Comparison of ENCODE assay signal across 11 cellular contexts in genomic region chr16:15493416-15494181, GRCh38. TPM values are rescaled to one million over a fixed set of nuclear protein-coding genes. Genes with fewer than 3 reads are reported as not detected.
DNase-seq lines count a peak whose midpoint lies in the region; ATAC-seq and TF ChIP-seq lines count a peak whose summit lies in the region.
"Had no signal": no experiment of that assay in that cellular context is flagged by ENCODE, and none has a peak within 500 bp of the region (broad histone marks: within the 10 kb centered on the region; RNA-seq: fewer than 3 reads in every experiment).

No MANE protein-coding gene starts in this region.

- H3K4me3 Mint-ChIP-seq in CD14-positive monocyte = no peak overlapping the region
- H3K4me3 Mint-ChIP-seq: activated T-cell treated with anti-CD3 and anti-CD28 coated beads, Interleukin-2, amount 50 U/mL, for 4 hours had no signal

- no peak overlapping the region for H4K91ac ChIP-seq in mesenchymal stem cell (ENCODE audit: low read length)

- peak overlapping the region in 1 of 2 experiments; percentile 17 for H3K4ac ChIP-seq in mesenchymal stem cell (ENCODE audit: low read depth in 1 of 2, low read length in 2 of 2)

- H3K9ac ChIP-seq in mesenchymal stem cell (ENCODE audit: low read length) = peak overlapping the region; percentile 72

- H3K23ac ChIP-seq in mesenchymal stem cell (ENCODE audit: low read length in 2 of 2) = peak overlapping the region in 1 of 2 experiments; percentile 66

- H3K27me3 Mint-ChIP-seq in CD14-positive monocyte (ENCODE audit: low read depth in 3 of 3) = peaks cover 8 to 9% (median 9%) of the 10 kb centered on the region in 3 donors

- DNase-seq in AG09319 (ENCODE audit: extremely low read depth, low read depth) = peak; percentile 94
- peak; percentile 76 for DNase-seq in MG63
- peak; percentile 81 for DNase-seq in mesenchymal stem cell
- no peak for DNase-seq in NOMO-1 treated with dmso at 0.1 percent for 144 hours (lab: John Stamatoyannopoulos, UW; ENCODE audit: unreplicated experiment)
- DNase-seq in CD14-positive monocyte (ENCODE audit: low spot score) = no peak
- no peak for DNase-seq in NCI-H526 (lab: John Stamatoyannopoulos, UW)
- DNase-seq: activated T-cell treated with anti-CD3 and anti-CD28 coated beads, Interleukin-2, amount 50 U/mL, for 4 hours; foreskin melanocyte had no signal

- peaks cover 36% of the 10 kb centered on the region for H3K79me1 ChIP-seq in mesenchymal stem cell (replicated peaks; ENCODE audit: low read length, poor library complexity, severe bottlenecking)

- 37% methylated on average over 10 of the region's 10 CpGs for WGBS in mesenchymal stem cell

- H3K9me3 ChIP-seq in MG63 (peaks cover 2% of the 10 kb centered on the region; the same call in 1 of the 2 replicates), mesenchymal stem cell (ENCODE audit: control insufficient read depth, low read length) (no peaks in the 10 kb centered on the region)

- H3K27ac ChIP-seq in angular gyrus (ENCODE audit: low read depth, low read length) (peak overlapping the region; percentile 18), mesenchymal stem cell (ENCODE audit: low read length, poor library complexity, severe bottlenecking) (peak overlapping the region; percentile 24)

- peaks cover 0 to 4% (median 0%) of the 10 kb centered on the region in 7 donors for H3K9me3 Mint-ChIP-seq in CD14-positive monocyte
- H3K9me3 Mint-ChIP-seq: activated T-cell treated with anti-CD3 and anti-CD28 coated beads, Interleukin-2, amount 50 U/mL, for 4 hours had no signal

- peaks cover 18% of the 10 kb centered on the region for H3K4me1 Mint-ChIP-seq in CD14-positive monocyte

- H2AK5ac ChIP-seq in mesenchymal stem cell (ENCODE audit: low read length, severe bottlenecking) = no peak overlapping the region

- no peak overlapping the region for H3K4me2 ChIP-seq in mesenchymal stem cell (ENCODE audit: low read length, poor library complexity, severe bottlenecking)

- peak overlapping the region in 1 of 7 donors; percentile 6 for H3K27ac Mint-ChIP-seq in CD14-positive monocyte

- no peak overlapping the region for H2BK120ac ChIP-seq in mesenchymal stem cell (ENCODE audit: low read depth, low read length)

- H3K18ac ChIP-seq in mesenchymal stem cell (ENCODE audit: low read depth in 1 of 2, low read length in 2 of 2) = peak overlapping the region in 1 of 2 experiments; percentile 90

- H3K27me3 ChIP-seq in MG63 (no peaks in the 10 kb centered on the region), mesenchymal stem cell (ENCODE audit: control insufficient read depth in 1 of 2, insufficient read depth in 1 of 2, low read length in 2 of 2) (no peaks in the 10 kb centered on the region)

- no peak overlapping the region for H2AFZ ChIP-seq in mesenchymal stem cell (ENCODE audit: low read depth, low read length)

- ATAC-seq in GM21529 (IDR thresholded peaks at IDR 0.05; ENCODE audit: unreplicated experiment) = no peak
- ATAC-seq: K562 had no signal

- no peaks in the 10 kb centered on the region for H3K36me3 Mint-ChIP-seq in CD14-positive monocyte

- intact Hi-C loops in CD14-positive monocyte (cut with micrococcal nuclease) = no loop called here

- TF ChIP-seq CTCF in AG09319 (IDR thresholded peaks at IDR 0.05; ENCODE audit: low read depth, low read length) = no peak
- no peak for TF ChIP-seq CTCF in CD14-positive monocyte (IDR thresholded peaks at IDR 0.05)

- H4K8ac ChIP-seq in mesenchymal stem cell (ENCODE audit: low read length) = no peak overlapping the region

- no peak overlapping the region for H2BK15ac ChIP-seq in mesenchymal stem cell (ENCODE audit: low read depth, poor library complexity, severe bottlenecking)

- H3K36me3 ChIP-seq in MG63 = peaks cover 4% of the 10 kb centered on the region; the same call in 1 of the 2 replicates
- peaks cover 0 to 27% of the 10 kb centered on the region in 2 experiments for H3K36me3 ChIP-seq in mesenchymal stem cell (ENCODE audit: control insufficient read depth in 1 of 2, insufficient read depth in 2 of 2, low read depth in 1 of 2, low read length in 2 of 2)

- H2BK5ac ChIP-seq in mesenchymal stem cell (ENCODE audit: low read depth, low read length, poor library complexity, severe bottlenecking) = no peak overlapping the region

- H3K14ac ChIP-seq in mesenchymal stem cell (ENCODE audit: low read length in 2 of 2) = peak overlapping the region in 1 of 2 experiments; percentile 39

- no peak overlapping the region for H2BK12ac ChIP-seq in mesenchymal stem cell (ENCODE audit: low read length in 2 of 2)

- H3K4me3 ChIP-seq in MG63 = no peak overlapping the region
- H3K4me3 ChIP-seq in mesenchymal stem cell (ENCODE audit: insufficient read depth in 1 of 2, low read depth in 1 of 2, low read length in 2 of 2) = peak overlapping the region in 1 of 2 experiments; percentile 47
- H3K4me3 ChIP-seq: K562 had no signal

- H3K4me1 ChIP-seq in mesenchymal stem cell (ENCODE audit: control insufficient read depth, insufficient read depth, low read depth, low read length) = peaks cover 9% of the 10 kb centered on the region

RNA-seq across cellular contexts. Expression of gene BMERB1, which starts 59.2 kb away (rescaled TPM):
- 8.3 and 16.9 TPM in 2 replicates for total RNA-seq in MG63 (2014; rRNA removed; shearing (Covaris generic); ENCODE audit: low replicate concordance)
- polyA plus RNA-seq in mesenchymal stem cell (2013, experiment 1 of 2) = 34.5 TPM
- 34.0 TPM for polyA plus RNA-seq in mesenchymal stem cell (2013, experiment 2 of 2)
- polyA plus RNA-seq in CD14-positive monocyte = under 1 TPM; 0.11 TPM

Comparison
In these comparisons a context has a peak if more than half of its experiments do, and no peak if none do; other contexts are left out.
1. DNase-seq: peak in AG09319 (single experiment), MG63 (single experiment) and mesenchymal stem cell (single experiment); none in NOMO-1 treated with dmso at 0.1 percent for 144 hours (single experiment), CD14-positive monocyte (single experiment) and NCI-H526 (0 of 2).